In the genomic region with DNA sequence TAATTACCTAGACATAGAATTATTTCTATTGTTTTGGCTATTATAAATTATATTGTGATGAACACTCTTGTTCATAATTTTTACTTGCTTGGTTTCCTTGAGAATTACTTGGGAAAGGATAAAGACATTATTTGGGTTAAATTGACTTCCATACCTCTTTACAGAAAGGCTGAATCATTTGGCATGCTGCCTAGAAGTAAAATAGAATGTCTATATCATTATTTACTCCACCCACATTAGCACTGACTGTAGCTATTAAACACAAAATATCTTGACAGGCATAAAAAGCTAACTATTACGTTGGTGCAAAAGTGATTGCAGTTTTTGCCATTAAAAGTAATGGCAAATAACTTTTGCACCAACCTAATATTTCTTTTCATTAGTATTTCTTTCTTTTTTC, we compare ENCODE assay signal across 1 cellular context.
TF ChIP-seq lines count a peak whose summit lies in the region.

No MANE protein-coding gene starts in this region.

TF ChIP-seq in IMR-90, 13 proteins besides CTCF, POLR2A, EP300 and RAD21 (continued from another document):
- TF ChIP-seq, protein P1, sequence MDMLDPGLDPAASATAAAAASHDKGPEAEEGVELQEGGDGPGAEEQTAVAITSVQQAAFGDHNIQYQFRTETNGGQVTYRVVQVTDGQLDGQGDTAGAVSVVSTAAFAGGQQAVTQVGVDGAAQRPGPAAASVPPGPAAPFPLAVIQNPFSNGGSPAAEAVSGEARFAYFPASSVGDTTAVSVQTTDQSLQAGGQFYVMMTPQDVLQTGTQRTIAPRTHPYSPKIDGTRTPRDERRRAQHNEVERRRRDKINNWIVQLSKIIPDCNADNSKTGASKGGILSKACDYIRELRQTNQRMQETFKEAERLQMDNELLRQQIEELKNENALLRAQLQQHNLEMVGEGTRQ (IDR thresholded peaks at IDR 0.05; ENCODE audit: low read depth, low read length), result no peak
- TF ChIP-seq NFE2L2 (IDR thresholded peaks at IDR 0.05; ENCODE audit: low read depth, low read length), result no peak
- TF ChIP-seq RFX5 (IDR thresholded peaks at IDR 0.05; ENCODE audit: low read depth, low read length), result no peak
- TF ChIP-seq CEBPB (IDR thresholded peaks at IDR 0.05; ENCODE audit: low read depth, low read length), result no peak
- TF ChIP-seq CHD1 (IDR thresholded peaks at IDR 0.05; ENCODE audit: low read depth, low read length), result no peak
- no peak for TF ChIP-seq MAFK (IDR thresholded peaks at IDR 0.05; ENCODE audit: low read depth, low read length)
- TF ChIP-seq, protein P2, sequence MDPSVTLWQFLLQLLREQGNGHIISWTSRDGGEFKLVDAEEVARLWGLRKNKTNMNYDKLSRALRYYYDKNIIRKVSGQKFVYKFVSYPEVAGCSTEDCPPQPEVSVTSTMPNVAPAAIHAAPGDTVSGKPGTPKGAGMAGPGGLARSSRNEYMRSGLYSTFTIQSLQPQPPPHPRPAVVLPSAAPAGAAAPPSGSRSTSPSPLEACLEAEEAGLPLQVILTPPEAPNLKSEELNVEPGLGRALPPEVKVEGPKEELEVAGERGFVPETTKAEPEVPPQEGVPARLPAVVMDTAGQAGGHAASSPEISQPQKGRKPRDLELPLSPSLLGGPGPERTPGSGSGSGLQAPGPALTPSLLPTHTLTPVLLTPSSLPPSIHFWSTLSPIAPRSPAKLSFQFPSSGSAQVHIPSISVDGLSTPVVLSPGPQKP (IDR thresholded peaks at IDR 0.05; ENCODE audit: borderline replicate concordance, low read depth, low read length), result no peak
- no peak for TF ChIP-seq RCOR1 (IDR thresholded peaks at IDR 0.05; ENCODE audit: insufficient replicate concordance, low read length)
- no peak for TF ChIP-seq SMC3 (IDR thresholded peaks at IDR 0.05; ENCODE audit: low read depth, low read length)
- TF ChIP-seq FOS (IDR thresholded peaks at IDR 0.05; ENCODE audit: low read depth, low read length), result no peak
- no peak for TF ChIP-seq MXI1 (IDR thresholded peaks at IDR 0.05; ENCODE audit: borderline replicate concordance, low read depth, low read length)
- no peak for TF ChIP-seq BHLHE40 (IDR thresholded peaks at IDR 0.05; ENCODE audit: low read depth, low read length)
